ENCODE assay signal across 8 cellular contexts in the genomic region with DNA sequence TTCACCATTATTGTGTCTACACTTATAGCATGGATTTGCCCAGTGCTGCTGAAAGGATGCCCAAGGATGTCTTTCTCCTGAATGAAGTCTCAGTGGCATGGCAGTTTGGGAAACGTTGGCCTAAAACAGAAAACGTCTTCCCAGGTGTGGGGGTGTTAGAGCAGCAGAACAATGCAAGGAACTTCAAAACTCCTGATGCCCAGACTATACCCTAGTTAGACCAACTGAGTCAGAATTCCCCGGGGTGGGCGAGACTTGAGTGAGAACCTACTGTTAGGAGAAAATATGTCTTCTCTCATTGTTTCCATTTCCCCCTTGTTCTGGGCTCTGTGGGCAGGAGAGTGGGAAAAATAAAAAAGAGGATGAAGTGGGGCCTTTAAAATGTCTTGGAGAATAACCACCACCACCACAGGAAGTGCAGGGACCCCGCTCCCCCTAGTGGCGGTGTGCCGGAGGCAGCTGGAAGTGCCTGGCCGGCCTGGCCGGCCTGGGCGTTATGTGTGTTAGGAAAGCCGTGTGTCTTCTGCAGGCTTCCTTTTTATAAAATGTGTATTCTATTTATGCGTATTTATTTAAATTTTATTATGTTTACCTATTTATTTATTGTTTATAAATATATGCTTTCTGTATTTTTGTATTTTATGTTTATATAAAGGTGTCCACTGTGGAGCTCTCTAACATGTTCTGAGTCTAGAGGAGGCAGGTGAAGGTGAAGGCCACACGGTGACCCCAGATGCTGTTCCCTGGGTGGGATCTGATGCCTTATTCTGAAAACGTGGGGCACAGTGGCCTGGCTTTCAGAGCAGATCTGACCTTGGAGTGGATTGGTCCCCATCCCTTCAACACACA.
DNase-seq lines count a peak whose midpoint lies in the region; ATAC-seq and TF ChIP-seq lines count a peak whose summit lies in the region.

No MANE protein-coding gene starts in this region.

- H3K4me1 ChIP-seq in MM.1S (ENCODE audit: low read length) (no peaks in the 10 kb centered on the region), mammary epithelial cell (ENCODE audit: insufficient read depth, low read length) (peaks cover 36% of the 10 kb centered on the region), lower lobe of right lung (no peaks in the 10 kb centered on the region)

- no TSS peak for BruUV-seq in mammary epithelial cell (replicated peaks; lab: Mats Ljungman, UMichigan)

- H3K79me2 ChIP-seq in MM.1S (ENCODE audit: low read length) (no peaks in the 10 kb centered on the region), mammary epithelial cell (ENCODE audit: insufficient read depth, low read length) (no peaks in the 10 kb centered on the region)

- H3K36me3 ChIP-seq in MM.1S (replicated peaks; ENCODE audit: insufficient read depth, low read length) (no peaks in the 10 kb centered on the region), mammary epithelial cell (ENCODE audit: insufficient read depth, low read length) (no peaks in the 10 kb centered on the region), lower lobe of right lung (no peaks in the 10 kb centered on the region)

- dilution Hi-C loops in mammary epithelial cell (cut with HindIII; ENCODE audit: low sequenced_read_pairs), result no loop called here

- intact Hi-C loops in mammary epithelial cell (cut with micrococcal nuclease), result loop anchor here (1.0 to 5.0 kb wide), 3 partner anchors 62 to 276 kb away; no protein-coding TSS in a partner anchor
- intact Hi-C loops in lower lobe of right lung (cut with DNase I), result no loop called here

- no peaks in the 10 kb centered on the region for H3F3A ChIP-seq in MM.1S (ENCODE audit: insufficient read depth, low read length)

- H3K9ac ChIP-seq in MM.1S (ENCODE audit: low read length) (no peak overlapping the region), mammary epithelial cell (ENCODE audit: insufficient read depth, low read length) (no peak overlapping the region)

- TF ChIP-seq CTCF in MM.1S (IDR thresholded peaks at IDR 0.05; ENCODE audit: low read length) (peak; percentile 79), mammary epithelial cell (conservative IDR thresholded peaks at IDR 0.05 in 1 of 2, IDR thresholded peaks at IDR 0.05 in 1 of 2; ENCODE audit: extremely low read depth in 1 of 2, insufficient read depth in 1 of 2, low read depth in 1 of 2, low read length in 2 of 2) (peak; percentile 56 to 63), lower lobe of right lung (IDR thresholded peaks at IDR 0.05) (peak; percentile 83)

- H3K9me3 ChIP-seq in MM.1S (replicated peaks; ENCODE audit: insufficient read depth, low read length) (no peaks in the 10 kb centered on the region), mammary epithelial cell (replicated peaks; ENCODE audit: insufficient read depth, low read length) (no peaks in the 10 kb centered on the region), lower lobe of right lung (no peaks in the 10 kb centered on the region)

- H3K4me3 ChIP-seq in MM.1S (ENCODE audit: low read length), result no peak overlapping the region
- H3K4me3 ChIP-seq in mammary epithelial cell (replicated peaks in 1 of 3; ENCODE audit: insufficient read depth in 1 of 3, low read depth in 2 of 3, low read length in 3 of 3), result no peak overlapping the region
- no peak overlapping the region for H3K4me3 ChIP-seq in lower lobe of right lung

- H3K27ac ChIP-seq in MM.1S (ENCODE audit: low read length) (no peak overlapping the region), mammary epithelial cell (ENCODE audit: insufficient read depth, low read depth, low read length) (peak overlapping the region; percentile 92), lower lobe of right lung (no peak overlapping the region)

- ATAC-seq in GM18868 (IDR thresholded peaks at IDR 0.05; ENCODE audit: unreplicated experiment) (peak; percentile 88), lower lobe of right lung (peak; percentile 92 to 95)

- H3K27me3 ChIP-seq in MM.1S (replicated peaks; ENCODE audit: insufficient read depth, low read length) (no peaks in the 10 kb centered on the region), mammary epithelial cell (ENCODE audit: insufficient read depth, low read length) (no peaks in the 10 kb centered on the region), lower lobe of right lung (ENCODE audit: low read depth) (no peaks in the 10 kb centered on the region)

- in situ Hi-C loops in mammary epithelial cell (cut with MboI; ENCODE audit: low sequenced_read_pairs in 2 of 2), result loop anchor here in 1 of 2 donors (10.0 kb wide), 1 partner anchor 124 kb away; no protein-coding TSS in a partner anchor

- H2AFZ ChIP-seq in MM.1S (ENCODE audit: low read length) (no peak overlapping the region), mammary epithelial cell (ENCODE audit: low read depth, low read length) (peak overlapping the region; percentile 65)

- H3K4me2 ChIP-seq in MM.1S (ENCODE audit: low read depth, low read length), result no peak overlapping the region
- H3K4me2 ChIP-seq in mammary epithelial cell (ENCODE audit: insufficient read depth, low read depth, low read length), result peak overlapping the region; percentile 74

- no peaks in the 10 kb centered on the region for H4K20me1 ChIP-seq in MM.1S (ENCODE audit: insufficient read depth, low read length)
- no peaks in the 10 kb centered on the region for H4K20me1 ChIP-seq in mammary epithelial cell (ENCODE audit: insufficient read depth, low read length)

- no peaks in the 10 kb centered on the region for H3K9me2 ChIP-seq in MM.1S (replicated peaks; ENCODE audit: insufficient read depth, low read length)

- CTCF ChIA-PET in mammary epithelial cell (lab: Charles Lee; ENCODE audit: low non-redundant PET), result interaction anchor here (0.9 kb wide), 1 partner anchor 121 kb away, joined by 4 read pairs; no protein-coding TSS in a partner anchor

- WGBS in mammary epithelial cell (ENCODE audit: low coverage, missing lambda C conversion rate), result 52% methylated on average over 11 of the region's 14 CpGs

- peak; percentile 74 for DNase-seq in Ammon's horn (ENCODE audit: low spot score)
- peak; percentile 50 for DNase-seq in MM.1S
- DNase-seq in T-helper 9 cell, result peak; percentile 8
- no peak for DNase-seq in mammary epithelial cell
- peak; percentile 79 for DNase-seq in lower lobe of right lung
- DNase-seq in stimulated activated CD8-positive, alpha-beta memory T cell treated with anti-CD3 and anti-CD28 coated beads, Interleukin-2, amount 100 ng/mL, for 48 hours (ENCODE audit: low read depth in 2 of 2), result peak; percentile 37 to 40
- DNase-seq in DMS153 (lab: John Stamatoyannopoulos, UW), result no peak

Comparison
In these comparisons a context has a peak if more than half of its experiments do, and no peak if none do; other contexts are left out.
1. DNase-seq: peak in Ammon's horn (single experiment), MM.1S (single experiment), T-helper 9 cell (single experiment), lower lobe of right lung (single experiment) and stimulated activated CD8-positive, alpha-beta memory T cell treated with anti-CD3 and anti-CD28 coated beads, Interleukin-2, amount 100 ng/mL, for 48 hours (2 of 2); none in mammary epithelial cell (single experiment) and DMS153 (single experiment).
2. Peak in every context shown above with its lines, with median percentiles within 50 percentile points of each other: CTCF ChIP-seq.